Comparison of ENCODE assay signal across 18 cellular contexts in genomic region chr11:107676341-107676740, GRCh38.
"Had no signal": no experiment of that assay in that cellular context is flagged by ENCODE, and none has a peak within 500 bp of the region (broad histone marks: within the 10 kb centered on the region; RNA-seq: fewer than 3 reads in every experiment).

No MANE protein-coding gene starts in this region.

- H3K4me3 Mint-ChIP-seq: activated CD4-positive, alpha-beta T cell treated with anti-CD3 and anti-CD28 coated beads for 36 hours; activated naive CD8-positive, alpha-beta T cell treated with anti-CD3 and anti-CD28 coated beads, Interleukin-2, amount 10 ng/mL, durations not matched to agents 7 days and 5 days; dendritic cell treated with granulocyte-macrophage colony-stimulating factor and Interleukin-4, amounts not matched to agents 40 ng/mL and 50 ng/mL, for 4 days; naive B cell; neural progenitor cell had no signal

- H3K27ac Mint-ChIP-seq: activated CD4-positive, alpha-beta T cell treated with anti-CD3 and anti-CD28 coated beads for 36 hours; activated naive CD8-positive, alpha-beta T cell treated with anti-CD3 and anti-CD28 coated beads, Interleukin-2, amount 10 ng/mL, durations not matched to agents 7 days and 5 days; dendritic cell treated with granulocyte-macrophage colony-stimulating factor and Interleukin-4, amounts not matched to agents 40 ng/mL and 50 ng/mL, for 4 days; naive B cell; neural progenitor cell; progenitor cell of endocrine pancreas had no signal

- DNase-seq: activated CD4-positive, alpha-beta T cell treated with anti-CD3 and anti-CD28 coated beads for 36 hours; activated CD4-positive, alpha-beta T cell treated with anti-CD3 and anti-CD28 coated beads, Interleukin-2, amount 50 U/mL, for 48 hours; activated naive CD4-positive, alpha-beta T cell treated with Interleukin-2 at 50 U/mL for 16 hours; activated naive CD8-positive, alpha-beta T cell treated with anti-CD3 and anti-CD28 coated beads, Interleukin-2, amount 10 ng/mL, durations not matched to agents 7 days and 5 days; amygdala; effector CD8-positive, alpha-beta T cell; heart right ventricle; mesenchymal stem cell; mucosa of descending colon; naive B cell; stimulated activated CD8-positive, alpha-beta memory T cell treated with anti-CD3 and anti-CD28 coated beads, Interleukin-4, amount 100 ng/mL, for 48 hours; stimulated activated naive CD4-positive, alpha-beta T cell treated with Interleukin-2 at 50 U/mL for 16 hours; thyroid gland; WERI-Rb-1 had no signal

- H3K9me3 Mint-ChIP-seq: activated naive CD8-positive, alpha-beta T cell treated with anti-CD3 and anti-CD28 coated beads, Interleukin-2, amount 10 ng/mL, durations not matched to agents 7 days and 5 days; dendritic cell treated with granulocyte-macrophage colony-stimulating factor and Interleukin-4, amounts not matched to agents 40 ng/mL and 50 ng/mL, for 4 days; naive B cell had no signal

- H3K4me1 Mint-ChIP-seq: activated CD4-positive, alpha-beta T cell treated with anti-CD3 and anti-CD28 coated beads for 36 hours; activated naive CD8-positive, alpha-beta T cell treated with anti-CD3 and anti-CD28 coated beads, Interleukin-2, amount 10 ng/mL, durations not matched to agents 7 days and 5 days; naive B cell had no signal

- ATAC-seq: activated CD4-positive, alpha-beta T cell treated with anti-CD3 and anti-CD28 coated beads for 36 hours; esophagus mucosa; heart right ventricle; mucosa of descending colon had no signal

- H3K36me3 Mint-ChIP-seq: activated naive CD8-positive, alpha-beta T cell treated with anti-CD3 and anti-CD28 coated beads, Interleukin-2, amount 10 ng/mL, durations not matched to agents 7 days and 5 days; naive B cell; neural progenitor cell had no signal
